Comparison of ENCODE assay signal across 24 cellular contexts in the genomic region with DNA sequence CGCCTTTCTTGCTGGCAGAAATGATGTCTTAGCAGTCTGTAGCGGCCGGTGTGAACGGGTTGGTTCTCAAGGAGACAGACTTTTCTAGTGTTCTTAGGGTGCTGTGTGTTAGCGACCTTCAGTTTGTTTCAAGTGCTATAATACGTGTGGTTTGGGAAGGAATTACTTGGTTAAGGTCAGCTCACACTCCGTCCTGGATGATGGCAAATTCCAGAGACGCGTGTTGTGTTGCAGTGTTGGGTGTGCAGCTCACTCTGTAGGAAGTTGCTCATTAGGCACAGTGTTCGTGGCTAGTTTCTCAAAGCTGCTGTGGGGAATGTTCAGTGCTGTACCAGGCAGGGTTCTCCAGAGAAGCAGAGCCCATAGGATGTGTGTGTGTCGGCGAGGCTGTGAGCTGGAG. TPM values are rescaled to one million over a fixed set of nuclear protein-coding genes. Genes with fewer than 3 reads are reported as not detected.
DNase-seq lines count a peak whose midpoint lies in the region; FAIRE-seq and TF ChIP-seq lines count a peak whose summit lies in the region.
"Had no signal": no experiment of that assay in that cellular context is flagged by ENCODE, and none has a peak within 500 bp of the region (broad histone marks: within the 10 kb centered on the region; RNA-seq: fewer than 3 reads in every experiment).

No MANE protein-coding gene starts in this region.

- no peaks in the 10 kb centered on the region for H3K27me3 Mint-ChIP-seq in activated CD4-positive, alpha-beta memory T cell treated with anti-CD3 and anti-CD28 coated beads, Interleukin-2, amount 10 ng/mL, durations not matched to agents 7 days and 5 days
- H3K27me3 Mint-ChIP-seq: stimulated activated naive CD8-positive, alpha-beta T cell treated with anti-CD3 and anti-CD28 coated beads, Interleukin-15, Interleukin-2, amounts not matched to agents 100 ng/mL and 50 ng/mL, for 24 hours had no signal

- H3K9me3 ChIP-seq in HEK293 (ENCODE audit: control insufficient read depth, insufficient read depth, low read depth, low read length) (no peaks in the 10 kb centered on the region), esophagus squamous epithelium (no peaks in the 10 kb centered on the region), WERI-Rb-1 (ENCODE audit: severe bottlenecking) (peaks cover 3% of the 10 kb centered on the region)
- H3K9me3 ChIP-seq: adrenal gland, gastroesophageal sphincter, right lobe of liver, upper lobe of right lung had no signal

- H3K9me3 Mint-ChIP-seq in activated CD4-positive, alpha-beta memory T cell treated with anti-CD3 and anti-CD28 coated beads, Interleukin-2, amount 10 ng/mL, durations not matched to agents 7 days and 5 days: peaks cover 4% of the 10 kb centered on the region
- H3K9me3 Mint-ChIP-seq: CD8-positive, alpha-beta T cell; T-helper 2 cell treated with Interferon-gamma antibody and Interleukin-4, amounts not matched to agents 5 μg/mL and 100 μg/mL, for 36 hours had no signal

- H3K4me3 ChIP-seq in HEK293 (ENCODE audit: low read depth, low read length): no peak overlapping the region
- no peak overlapping the region for H3K4me3 ChIP-seq in esophagus squamous epithelium
- H3K4me3 ChIP-seq in WERI-Rb-1 (ENCODE audit: low read depth, low read length): no peak overlapping the region
- H3K4me3 ChIP-seq: adrenal gland, gastroesophageal sphincter, right lobe of liver, upper lobe of right lung had no signal

- POLR2A ChIA-PET in HEK293 (lab: Yijun Ruan, JAX): no interaction called here
- POLR2A ChIA-PET in activated CD4-positive, alpha-beta memory T cell treated with anti-CD3 and anti-CD28 coated beads, Interleukin-2, amount 10 ng/mL, durations not matched to agents 7 days and 5 days (lab: Charles Lee): no interaction called here

- FAIRE-seq in H54 (lab: Jason Lieb, UNC): no peak

- H3K4me1 Mint-ChIP-seq in activated CD4-positive, alpha-beta memory T cell treated with anti-CD3 and anti-CD28 coated beads, Interleukin-2, amount 10 ng/mL, durations not matched to agents 7 days and 5 days: peaks cover 8% of the 10 kb centered on the region

- H3K4me1 ChIP-seq in HEK293 (ENCODE audit: control insufficient read depth, insufficient read depth, low read length) (no peaks in the 10 kb centered on the region), esophagus squamous epithelium (peaks cover 0 to 33% (median 0%) of the 10 kb centered on the region in 3 donors)
- H3K4me1 ChIP-seq: adrenal gland, right lobe of liver had no signal

- peaks cover 10 to 42% of the 10 kb centered on the region in 2 experiments; a peak in 2 of 3 replicates for H3K36me3 ChIP-seq in HEK293 (ENCODE audit: control insufficient read depth in 2 of 2, insufficient read depth in 1 of 2, low read length in 2 of 2)
- H3K36me3 ChIP-seq in esophagus squamous epithelium: peaks cover 0 to 59% (median 6%) of the 10 kb centered on the region in 3 donors
- H3K36me3 ChIP-seq in WERI-Rb-1: peaks cover 79% of the 10 kb centered on the region
- H3K36me3 ChIP-seq: adrenal gland, right lobe of liver had no signal

- 87 to 97% methylated on average over 6 to 10 of the region's 12 CpGs for WGBS in esophagus squamous epithelium, 2 donors

- CTCF ChIA-PET in HEK293 (lab: Yijun Ruan, JAX): interaction anchor here (0.6 kb wide), 2 partner anchors 82 to 113 kb away, joined by 5 read pairs; no protein-coding TSS in a partner anchor
- CTCF ChIA-PET in activated CD4-positive, alpha-beta memory T cell treated with anti-CD3 and anti-CD28 coated beads, Interleukin-2, amount 10 ng/mL, durations not matched to agents 7 days and 5 days (lab: Charles Lee): no interaction called here

- H3K27ac ChIP-seq in HEK293 (ENCODE audit: extremely low read depth, low read depth, low read length) (no peak overlapping the region), esophagus squamous epithelium (peak overlapping the region in 1 of 4 donors; percentile 14), WERI-Rb-1 (no peak overlapping the region)
- H3K27ac ChIP-seq: adrenal gland, right lobe of liver, upper lobe of right lung had no signal

- peaks cover 24% of the 10 kb centered on the region for H3K36me3 Mint-ChIP-seq in activated CD4-positive, alpha-beta memory T cell treated with anti-CD3 and anti-CD28 coated beads, Interleukin-2, amount 10 ng/mL, durations not matched to agents 7 days and 5 days (ENCODE audit: low read depth)

- TF ChIP-seq CTCF in HEK293 (tag by site-specific recombination; IDR thresholded peaks at IDR 0.05) (no peak), esophagus squamous epithelium (IDR thresholded peaks at IDR 0.05) (no peak), WERI-Rb-1 (IDR thresholded peaks at IDR 0.05; ENCODE audit: low read depth, low read length) (no peak)

- no peaks in the 10 kb centered on the region for H3K27me3 ChIP-seq in esophagus squamous epithelium
- no peaks in the 10 kb centered on the region for H3K27me3 ChIP-seq in WERI-Rb-1 (ENCODE audit: insufficient read depth, low read depth, severe bottlenecking)
- H3K27me3 ChIP-seq: adrenal gland, gastroesophageal sphincter, right lobe of liver, upper lobe of right lung had no signal

- intact Hi-C loops in esophagus squamous epithelium (cut with DNase I): no loop called here

- H3K4me3 Mint-ChIP-seq in activated CD4-positive, alpha-beta memory T cell treated with anti-CD3 and anti-CD28 coated beads, Interleukin-2, amount 10 ng/mL, durations not matched to agents 7 days and 5 days: no peak overlapping the region
- H3K4me3 Mint-ChIP-seq: activated T-helper 1 cell treated with anti-CD3 and anti-CD28 coated beads, Interleukin-12 subunit alpha, Interleukin-12 subunit beta, Interleukin-2, Interleukin-4 antibody, amounts not matched to agents 30 ng/mL and 10 ng/mL and 1 ng/mL, durations not matched to agents 14 hours and 24 hours and 36 hours; CD8-positive, alpha-beta T cell; stimulated activated naive CD8-positive, alpha-beta T cell treated with anti-CD3 and anti-CD28 coated beads, Interleukin-15, Interleukin-2, amounts not matched to agents 100 ng/mL and 50 ng/mL, for 24 hours; T-helper 2 cell treated with Interferon-gamma antibody and Interleukin-4, amounts not matched to agents 5 μg/mL and 100 μg/mL, for 36 hours had no signal

- H3K27ac Mint-ChIP-seq in activated CD4-positive, alpha-beta memory T cell treated with anti-CD3 and anti-CD28 coated beads, Interleukin-2, amount 10 ng/mL, durations not matched to agents 7 days and 5 days: no peak overlapping the region
- H3K27ac Mint-ChIP-seq: activated T-helper 1 cell treated with anti-CD3 and anti-CD28 coated beads, Interleukin-12 subunit alpha, Interleukin-12 subunit beta, Interleukin-2, Interleukin-4 antibody, amounts not matched to agents 30 ng/mL and 10 ng/mL and 1 ng/mL, durations not matched to agents 14 hours and 24 hours and 36 hours; stimulated activated naive CD8-positive, alpha-beta T cell treated with anti-CD3 and anti-CD28 coated beads, Interleukin-15, Interleukin-2, amounts not matched to agents 100 ng/mL and 50 ng/mL, for 24 hours; T-helper 2 cell treated with Interferon-gamma antibody and Interleukin-4, amounts not matched to agents 5 μg/mL and 100 μg/mL, for 36 hours had no signal

- no peak for TF ChIP-seq POLR2A in H54 (IDR thresholded peaks at IDR 0.05; ENCODE audit: low read depth, low read length)
- TF ChIP-seq POLR2A in esophagus squamous epithelium (IDR thresholded peaks at IDR 0.05): no peak

- peak; percentile 23 for DNase-seq in AG08395 (ENCODE audit: low spot score)
- peak; percentile 56 for DNase-seq in astrocyte of the hippocampus (ENCODE audit: low read depth, low spot score)
- DNase-seq in hepatic stellate cell (ENCODE audit: low spot score): peak; percentile 34
- DNase-seq in H54 (ENCODE audit: insufficient read length, low spot score): no peak
- no peak for DNase-seq in esophagus squamous epithelium (lab: John Stamatoyannopoulos, UW)
- no peak for DNase-seq in activated CD4-positive, alpha-beta memory T cell treated with anti-CD3 and anti-CD28 coated beads, Interleukin-2, amount 10 ng/mL, durations not matched to agents 7 days and 5 days
- no peak for DNase-seq in WERI-Rb-1
- DNase-seq: adrenal gland; CD8-positive, alpha-beta T cell; DMS79 treated with DMSO at 0.1 percent for 48 hours; NCI-H1048; NCI-H2029 treated with DMSO at 0.1 percent for 48 hours; NCI-H524; right lobe of liver; SHP77 treated with DMSO at 0.1 percent for 48 hours; upper lobe of right lung had no signal

TF ChIP-seq in HEK293, 187 proteins besides CTCF, POLR2A, EP300 and RAD21 (continues in another document):
- TF ChIP-seq ZNF48 (tag by site-specific recombination; IDR thresholded peaks at IDR 0.05) (no peak), ZNF654 (tag by site-specific recombination; IDR thresholded peaks at IDR 0.05; ENCODE audit: low read depth) (no peak), ZNF600 (tag by site-specific recombination; IDR thresholded peaks at IDR 0.05) (peak; percentile 47)
- TF ChIP-seq, protein P1, sequence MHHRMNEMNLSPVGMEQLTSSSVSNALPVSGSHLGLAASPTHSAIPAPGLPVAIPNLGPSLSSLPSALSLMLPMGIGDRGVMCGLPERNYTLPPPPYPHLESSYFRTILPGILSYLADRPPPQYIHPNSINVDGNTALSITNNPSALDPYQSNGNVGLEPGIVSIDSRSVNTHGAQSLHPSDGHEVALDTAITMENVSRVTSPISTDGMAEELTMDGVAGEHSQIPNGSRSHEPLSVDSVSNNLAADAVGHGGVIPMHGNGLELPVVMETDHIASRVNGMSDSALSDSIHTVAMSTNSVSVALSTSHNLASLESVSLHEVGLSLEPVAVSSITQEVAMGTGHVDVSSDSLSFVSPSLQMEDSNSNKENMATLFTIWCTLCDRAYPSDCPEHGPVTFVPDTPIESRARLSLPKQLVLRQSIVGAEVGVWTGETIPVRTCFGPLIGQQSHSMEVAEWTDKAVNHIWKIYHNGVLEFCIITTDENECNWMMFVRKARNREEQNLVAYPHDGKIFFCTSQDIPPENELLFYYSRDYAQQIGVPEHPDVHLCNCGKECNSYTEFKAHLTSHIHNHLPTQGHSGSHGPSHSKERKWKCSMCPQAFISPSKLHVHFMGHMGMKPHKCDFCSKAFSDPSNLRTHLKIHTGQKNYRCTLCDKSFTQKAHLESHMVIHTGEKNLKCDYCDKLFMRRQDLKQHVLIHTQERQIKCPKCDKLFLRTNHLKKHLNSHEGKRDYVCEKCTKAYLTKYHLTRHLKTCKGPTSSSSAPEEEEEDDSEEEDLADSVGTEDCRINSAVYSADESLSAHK (tag by site-specific recombination; IDR thresholded peaks at IDR 0.05): 0 out of 2 replicates have a peak, but pooled peaks have one; percentile 34

RNA-seq across cellular contexts. Expression of a gene that starts 37.7 kb away (rescaled TPM):
- 100 to 1,000 TPM in 2 of 4 donors, 10 to 100 TPM in 2; 55.4 to 253 (median 96.8) TPM for total RNA-seq in esophagus squamous epithelium
- total RNA-seq in activated CD4-positive, alpha-beta memory T cell treated with anti-CD3 and anti-CD28 coated beads, Interleukin-2, amount 10 ng/mL, durations not matched to agents 7 days and 5 days: not detected
- total RNA-seq: activated CD8-positive, alpha-beta memory T cell treated with anti-CD3 and anti-CD28 coated beads for 36 hours; activated T-helper 1 cell treated with anti-CD3 and anti-CD28 coated beads, Interleukin-12 subunit alpha, Interleukin-12 subunit beta, Interleukin-2, Interleukin-4 antibody, amounts not matched to agents 30 ng/mL and 10 ng/mL and 1 ng/mL, durations not matched to agents 14 hours and 24 hours and 36 hours; CD8-positive, alpha-beta T cell; cerebellum; omental fat pad; right lobe of liver had no signal

RNA-seq across cellular contexts. Expression of a gene that starts 50.3 kb away (rescaled TPM):
- total RNA-seq in esophagus squamous epithelium: 10 to 100 TPM; 38.8 to 58.3 (median 55.0) TPM
- 100 to 1,000 TPM; 133 to 135 TPM for total RNA-seq in activated CD4-positive, alpha-beta memory T cell treated with anti-CD3 and anti-CD28 coated beads, Interleukin-2, amount 10 ng/mL, durations not matched to agents 7 days and 5 days

Comparison
In these comparisons a context has a peak if more than half of its experiments do, and no peak if none do; other contexts are left out.
1. DNase-seq: peak in AG08395 (single experiment), astrocyte of the hippocampus (single experiment) and hepatic stellate cell (single experiment); none in H54 (single experiment), esophagus squamous epithelium (single experiment), activated CD4-positive, alpha-beta memory T cell treated with anti-CD3 and anti-CD28 coated beads, Interleukin-2, amount 10 ng/mL, durations not matched to agents 7 days and 5 days (single experiment) and WERI-Rb-1 (single experiment).
2. RNA of a gene that starts 37.7 kb away (total RNA-seq): 55.4 to 253 TPM in esophagus squamous epithelium; not detected in activated CD4-positive, alpha-beta memory T cell treated with anti-CD3 and anti-CD28 coated beads, Interleukin-2, amount 10 ng/mL, durations not matched to agents 7 days and 5 days; every median in the first group is over 10 times any median in the second.